Comparison of ENCODE assay signal across 1 cellular context in genomic region chr6:7747433-7747832, GRCh38.
TF ChIP-seq lines count a peak whose summit lies in the region.

No MANE protein-coding gene starts in this region.

TF ChIP-seq in GM23338, 12 proteins besides CTCF, POLR2A, EP300 and RAD21 (continued from another document):
- TF ChIP-seq REST (IDR thresholded peaks at IDR 0.05; ENCODE audit: unreplicated experiment) (no peak), ETS1 (IDR thresholded peaks at IDR 0.05) (no peak), ZNF114 (CRISPR knock-in tag; IDR thresholded peaks at IDR 0.05) (no peak), EZH2 (IDR thresholded peaks at IDR 0.05; ENCODE audit: low read depth, unreplicated experiment) (no peak), JUNB (IDR thresholded peaks at IDR 0.05; ENCODE audit: unreplicated experiment) (no peak)
